In the genomic region with DNA sequence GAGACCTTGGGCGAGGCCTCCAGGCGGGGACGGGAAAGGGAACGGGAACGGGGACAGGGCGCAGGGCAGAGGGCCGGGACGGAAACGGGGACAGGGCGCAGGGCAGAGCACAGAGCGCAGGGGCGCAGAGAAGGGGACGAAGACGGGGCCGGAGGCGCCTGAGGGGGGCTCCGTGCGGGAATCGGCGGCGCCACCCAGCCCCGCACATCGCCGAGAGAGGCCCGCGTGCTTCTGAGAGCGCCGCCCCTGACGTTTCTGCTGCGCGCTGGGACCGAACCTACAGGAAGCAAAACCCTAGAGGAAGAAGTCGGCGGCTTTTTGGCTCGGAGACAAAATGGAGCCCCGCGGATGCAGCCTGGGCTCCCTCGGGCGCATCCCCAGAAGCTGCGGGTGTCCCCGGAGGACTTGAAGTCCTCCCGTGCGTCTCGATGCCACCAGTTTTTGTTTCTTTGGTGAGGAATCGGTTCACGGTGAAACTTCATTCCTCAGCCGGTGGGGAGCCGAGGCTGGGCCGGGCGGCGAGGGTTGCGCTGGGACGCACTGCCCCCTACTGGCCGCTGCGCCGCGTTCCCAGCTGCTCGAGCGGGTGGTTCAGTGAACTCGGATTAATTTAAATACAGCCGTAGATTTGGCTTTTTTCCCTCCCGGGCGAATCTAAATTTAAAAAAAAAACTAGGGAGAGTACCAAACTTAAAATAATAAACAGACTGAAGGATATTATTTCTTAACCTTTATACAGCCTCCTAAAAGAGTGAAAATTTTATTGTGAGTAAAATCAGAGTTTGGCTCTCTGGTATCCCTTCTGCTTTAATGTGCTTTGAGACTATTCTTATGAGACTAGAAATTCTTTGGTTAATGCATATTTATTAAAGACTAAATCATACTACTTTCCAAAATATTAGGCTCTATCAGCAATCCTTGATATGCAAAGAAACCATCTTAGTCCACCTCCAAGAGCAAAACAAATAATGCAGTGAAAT, we compare ENCODE assay signal across 8 cellular contexts.
A peak's percentile ranks its signal among the peaks of the same experiment; 100 is the strongest.
DNase-seq lines count a peak whose midpoint lies in the region; ATAC-seq and TF ChIP-seq lines count a peak whose summit lies in the region.

No MANE protein-coding gene starts in this region.

- no peaks in the 10 kb centered on the region for H3K9me2 ChIP-seq in DOHH2 (replicated peaks; ENCODE audit: control insufficient read depth, low read length)
- no peaks in the 10 kb centered on the region for H3K9me2 ChIP-seq in SU-DHL-6 (replicated peaks; ENCODE audit: insufficient read depth, low read length)

- intact Hi-C loops in left cardiac atrium (cut with DNase I): loop anchor here in 1 of 2 donors (10.0 kb wide), 3 partner anchors 213 to 383 kb away; partner anchors contain the start of gene EFNB2
- intact Hi-C loops in posterior cingulate gyrus (cut with DNase I): loop anchor here (1.0 to 5.0 kb wide), 4 partner anchors 231 to 382 kb away; no protein-coding TSS in a partner anchor
- intact Hi-C loops in transverse colon (cut with DNase I; ENCODE audit: low total_unique reads): no loop called here

- TF ChIP-seq CTCF in DOHH2 (IDR thresholded peaks at IDR 0.05; ENCODE audit: low read depth, low read length, poor library complexity, severe bottlenecking) (peak; percentile 96), SU-DHL-6 (IDR thresholded peaks at IDR 0.05; ENCODE audit: insufficient read depth, low read length, poor library complexity, severe bottlenecking) (peak; percentile 94), transverse colon (IDR thresholded peaks at IDR 0.05) (peak; percentile 82 to 95 (median 89))

- in situ Hi-C loops in transverse colon (cut with MboI; ENCODE audit: low pct_ligation_motif_present in 1 of 4, low pct_unique_long_range_greater_than_20kb in 1 of 4, low sequenced_read_pairs in 3 of 4): loop anchor here in 1 of 4 donors (25.0 kb wide), 1 partner anchor 356 kb away; the partner anchor contains the start of gene ARGLU1

- H2AFZ ChIP-seq in SU-DHL-6 (ENCODE audit: low read depth, low read length, severe bottlenecking): peak overlapping the region; percentile 17

- peak overlapping the region; percentile 97 for H3K27ac ChIP-seq in DOHH2 (ENCODE audit: low read depth, low read length)
- peak overlapping the region; percentile 94 for H3K27ac ChIP-seq in HUES64 (ENCODE audit: low read depth, low read length)
- peak overlapping the region; percentile 52; the same call in 1 of the 2 replicates for H3K27ac ChIP-seq in SU-DHL-6 (ENCODE audit: low read depth, low read length)
- H3K27ac ChIP-seq in transverse colon: peak overlapping the region; percentile 68 to 81 (median 76)

- ATAC-seq in GM21515 (IDR thresholded peaks at IDR 0.05; ENCODE audit: unreplicated experiment) (peak; percentile 97), left cardiac atrium (peak; percentile 90 to 93)

- H3K27me3 ChIP-seq in DOHH2 (ENCODE audit: control insufficient read depth, low read length): no peaks in the 10 kb centered on the region
- no peaks in the 10 kb centered on the region for H3K27me3 ChIP-seq in HUES64 (ENCODE audit: insufficient read depth, low read length)
- no peaks in the 10 kb centered on the region for H3K27me3 ChIP-seq in SU-DHL-6 (ENCODE audit: low read length)
- no peaks in the 10 kb centered on the region for H3K27me3 ChIP-seq in transverse colon

- no peaks in the 10 kb centered on the region for H3K36me3 ChIP-seq in DOHH2 (ENCODE audit: control insufficient read depth, low read length)
- H3K36me3 ChIP-seq in HUES64 (ENCODE audit: insufficient read depth, low read length): no peaks in the 10 kb centered on the region
- no peaks in the 10 kb centered on the region for H3K36me3 ChIP-seq in SU-DHL-6 (ENCODE audit: low read length)
- H3K36me3 ChIP-seq in transverse colon: no peaks in the 10 kb centered on the region

- DNase-seq in amniotic epithelial cell (ENCODE audit: low read depth): peak; percentile 56
- peak; percentile 78 for DNase-seq in left cardiac atrium
- peak; percentile 74 to 97 (median 84) for DNase-seq in posterior cingulate gyrus
- DNase-seq in transverse colon: peak; percentile 78

- H3K4me1 ChIP-seq in DOHH2 (ENCODE audit: control insufficient read depth, low read length) (peaks cover 50% of the 10 kb centered on the region), HUES64 (ENCODE audit: insufficient read depth, low read length) (peaks cover 61% of the 10 kb centered on the region), transverse colon (peaks cover 0 to 14% (median 7%) of the 10 kb centered on the region in 4 donors)

- H3K79me2 ChIP-seq in DOHH2 (ENCODE audit: control insufficient read depth, low read length): no peaks in the 10 kb centered on the region
- H3K79me2 ChIP-seq in SU-DHL-6 (ENCODE audit: insufficient read depth, low read length): no peaks in the 10 kb centered on the region

- no peak for TF ChIP-seq EP300 in transverse colon (IDR thresholded peaks at IDR 0.05; ENCODE audit: low read depth)

- H3K9me3 ChIP-seq in DOHH2 (ENCODE audit: control insufficient read depth, insufficient read depth, low read length) (no peaks in the 10 kb centered on the region), HUES64 (ENCODE audit: insufficient read depth, low read depth, low read length) (no peaks in the 10 kb centered on the region), SU-DHL-6 (ENCODE audit: insufficient read depth, low read length) (no peaks in the 10 kb centered on the region), transverse colon (no peaks in the 10 kb centered on the region)

- H3K9ac ChIP-seq in HUES64 (ENCODE audit: low read depth, low read length) (peak overlapping the region; percentile 88), SU-DHL-6 (ENCODE audit: low read length) (peak overlapping the region; percentile 4; the same call in 1 of the 2 replicates)

- peak overlapping the region; percentile 96 for H3K4me2 ChIP-seq in DOHH2 (ENCODE audit: low read length)
- H3K4me2 ChIP-seq in SU-DHL-6 (ENCODE audit: low read depth, low read length, poor library complexity, severe bottlenecking): peak overlapping the region; percentile 52

- H3K4me3 ChIP-seq in DOHH2 (ENCODE audit: low read length) (peak overlapping the region; percentile 82), HUES64 (ENCODE audit: low read length) (peak overlapping the region; percentile 68), SU-DHL-6 (ENCODE audit: insufficient read depth, low read length, poor library complexity, severe bottlenecking) (peak overlapping the region; percentile 8), transverse colon (peak overlapping the region; percentile 35 to 90 (median 52))

- TF ChIP-seq POLR2A in transverse colon (IDR thresholded peaks at IDR 0.05): no peak

- peaks cover 32% of the 10 kb centered on the region for H3F3A ChIP-seq in DOHH2 (ENCODE audit: control insufficient read depth, insufficient read depth)
- H3F3A ChIP-seq in SU-DHL-6 (ENCODE audit: insufficient read depth): peaks cover 8% of the 10 kb centered on the region

- 2% methylated on average over 61 of the region's 63 CpGs for WGBS in HUES64
- WGBS in transverse colon (ENCODE audit: low coverage in 1 of 2), 2 donors: 1 to 3% methylated on average over 18 to 63 of the region's 63 CpGs

- H4K20me1 ChIP-seq in DOHH2 (ENCODE audit: control insufficient read depth, insufficient read depth, low read depth, low read length) (no peaks in the 10 kb centered on the region), SU-DHL-6 (ENCODE audit: low read depth, low read length) (no peaks in the 10 kb centered on the region)

Comparison
In these comparisons a context has a peak if more than half of its experiments do, and no peak if none do; other contexts are left out.
1. Peak in every context shown above with its lines: DNase-seq, ATAC-seq, H3K4me3 ChIP-seq and H3K27ac ChIP-seq.
2. H3K4me3 ChIP-seq: peak in every context shown above with its lines; median percentile 82 in DOHH2; 68 in HUES64; 52 in transverse colon; 8 in SU-DHL-6.